ENCODE assay signal across 14 cellular contexts in the genomic region with DNA sequence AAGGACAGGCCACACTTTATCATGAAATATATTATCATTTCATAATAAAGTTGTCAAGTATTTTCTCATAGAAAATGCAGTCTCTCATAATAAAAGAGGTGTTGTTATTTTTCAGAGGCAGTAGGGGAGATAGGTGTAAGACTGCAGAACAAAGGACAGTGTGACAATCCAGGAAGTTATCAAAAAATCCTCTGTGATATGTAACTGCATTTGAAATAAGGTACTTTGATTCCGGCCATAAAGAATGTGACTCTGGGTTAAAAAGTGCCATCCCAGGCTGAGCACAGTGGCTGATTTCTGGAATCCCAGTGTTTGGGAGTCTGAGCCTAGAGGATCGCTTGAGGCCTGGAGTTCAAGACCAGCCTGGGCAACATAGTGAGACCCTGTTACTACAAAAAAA. TPM values are rescaled to one million over a fixed set of nuclear protein-coding genes. Genes with fewer than 3 reads are reported as not detected.
DNase-seq lines count a peak whose midpoint lies in the region; ATAC-seq and TF ChIP-seq lines count a peak whose summit lies in the region.
"Had no signal": no experiment of that assay in that cellular context is flagged by ENCODE, and none has a peak within 500 bp of the region (broad histone marks: within the 10 kb centered on the region; RNA-seq: fewer than 3 reads in every experiment).

No MANE protein-coding gene starts in this region.

- no peaks in the 10 kb centered on the region for H3K36me3 Mint-ChIP-seq in CD14-positive monocyte
- H3K36me3 Mint-ChIP-seq: CD8-positive, alpha-beta memory T cell; IgD-negative memory B cell had no signal

- DNase-seq in RWPE2 (ENCODE audit: low spot score) (no peak), epithelial cell of prostate (ENCODE audit: low read depth, low spot score) (no peak), mesenchymal stem cell (no peak), AML-193 (lab: John Stamatoyannopoulos, UW) (no peak), lower lobe of right lung (no peak), NCI-H1436 (lab: John Stamatoyannopoulos, UW) (no peak), CD14-positive monocyte (ENCODE audit: low spot score) (no peak)
- DNase-seq: BE2C; CD8-positive, alpha-beta memory T cell; GF-D8 had no signal

- intact Hi-C loops in lower lobe of right lung (cut with DNase I): no loop called here
- intact Hi-C loops in CD14-positive monocyte (cut with micrococcal nuclease): no loop called here

- H2BK5ac ChIP-seq in mesenchymal stem cell (ENCODE audit: low read depth, low read length, poor library complexity, severe bottlenecking): no peak overlapping the region

- H3K27me3 Mint-ChIP-seq in CD14-positive monocyte (ENCODE audit: low read depth in 3 of 3): no peaks in the 10 kb centered on the region
- H3K27me3 Mint-ChIP-seq: IgD-negative memory B cell had no signal

- peaks cover 26% of the 10 kb centered on the region for H3K4me1 ChIP-seq in RWPE2 (ENCODE audit: insufficient read depth, poor library complexity, severe bottlenecking)
- no peaks in the 10 kb centered on the region for H3K4me1 ChIP-seq in mesenchymal stem cell (ENCODE audit: control insufficient read depth, insufficient read depth, low read depth, low read length)
- H3K4me1 ChIP-seq in lower lobe of right lung: no peaks in the 10 kb centered on the region
- H3K4me1 ChIP-seq: BE2C had no signal

- no peak overlapping the region for H3K4ac ChIP-seq in mesenchymal stem cell (ENCODE audit: low read depth in 1 of 2, low read length in 2 of 2)

- TF ChIP-seq CTCF in RWPE2 (IDR thresholded peaks at IDR 0.05; ENCODE audit: poor library complexity, severe bottlenecking) (no peak), lower lobe of right lung (IDR thresholded peaks at IDR 0.05) (no peak), CD14-positive monocyte (IDR thresholded peaks at IDR 0.05) (no peak)

- H3K27me3 ChIP-seq in RWPE2 (ENCODE audit: insufficient read depth, poor library complexity, severe bottlenecking) (no peaks in the 10 kb centered on the region), mesenchymal stem cell (ENCODE audit: control insufficient read depth in 1 of 2, insufficient read depth in 1 of 2, low read length in 2 of 2) (no peaks in the 10 kb centered on the region), lower lobe of right lung (ENCODE audit: low read depth) (no peaks in the 10 kb centered on the region)
- H3K27me3 ChIP-seq: BE2C had no signal

- no peak overlapping the region for H2BK12ac ChIP-seq in mesenchymal stem cell (ENCODE audit: low read length in 2 of 2)

- H3K27ac ChIP-seq in RWPE2 (ENCODE audit: poor library complexity, severe bottlenecking) (peak overlapping the region; percentile 67), epithelial cell of prostate (peak overlapping the region; percentile 69), mesenchymal stem cell (ENCODE audit: low read length, poor library complexity, severe bottlenecking) (no peak overlapping the region), lower lobe of right lung (no peak overlapping the region)
- H3K27ac ChIP-seq: C4-2B had no signal

- no peak overlapping the region for H3K4me3 Mint-ChIP-seq in CD14-positive monocyte
- H3K4me3 Mint-ChIP-seq: CD8-positive, alpha-beta memory T cell; IgD-negative memory B cell had no signal

- H3K14ac ChIP-seq in mesenchymal stem cell (ENCODE audit: low read length in 2 of 2): no peak overlapping the region

- no peak overlapping the region for H2BK15ac ChIP-seq in mesenchymal stem cell (ENCODE audit: low read depth, poor library complexity, severe bottlenecking)

- H3K4me1 Mint-ChIP-seq in CD14-positive monocyte: no peaks in the 10 kb centered on the region
- H3K4me1 Mint-ChIP-seq: CD8-positive, alpha-beta memory T cell; IgD-negative memory B cell had no signal

- WGBS in mesenchymal stem cell: 93% methylated on average over 2 of the region's 2 CpGs

- H3K36me3 ChIP-seq in RWPE2 (ENCODE audit: low read depth): no peaks in the 10 kb centered on the region
- no peaks in the 10 kb centered on the region for H3K36me3 ChIP-seq in mesenchymal stem cell (ENCODE audit: control insufficient read depth in 1 of 2, insufficient read depth in 2 of 2, low read depth in 1 of 2, low read length in 2 of 2)
- H3K36me3 ChIP-seq in lower lobe of right lung: no peaks in the 10 kb centered on the region
- H3K36me3 ChIP-seq: BE2C had no signal

- H3K9me3 ChIP-seq in RWPE2 (ENCODE audit: severe bottlenecking): no peaks in the 10 kb centered on the region
- no peaks in the 10 kb centered on the region for H3K9me3 ChIP-seq in mesenchymal stem cell (ENCODE audit: control insufficient read depth, low read length)
- H3K9me3 ChIP-seq in lower lobe of right lung: no peaks in the 10 kb centered on the region
- H3K9me3 ChIP-seq: BE2C had no signal

- no peak overlapping the region for H2AFZ ChIP-seq in mesenchymal stem cell (ENCODE audit: low read depth, low read length)

- no peak overlapping the region for H3K18ac ChIP-seq in mesenchymal stem cell (ENCODE audit: low read depth in 1 of 2, low read length in 2 of 2)

- H3K79me1 ChIP-seq in mesenchymal stem cell (replicated peaks; ENCODE audit: low read length, poor library complexity, severe bottlenecking): no peaks in the 10 kb centered on the region

- H3K4me2 ChIP-seq in mesenchymal stem cell (ENCODE audit: low read length, poor library complexity, severe bottlenecking): no peak overlapping the region

- H2BK120ac ChIP-seq in mesenchymal stem cell (ENCODE audit: low read depth, low read length): no peak overlapping the region

- H4K8ac ChIP-seq in mesenchymal stem cell (ENCODE audit: low read length): no peak overlapping the region

- no peaks in the 10 kb centered on the region for H3K9me3 Mint-ChIP-seq in CD14-positive monocyte
- H3K9me3 Mint-ChIP-seq: CD8-positive, alpha-beta memory T cell; IgD-negative memory B cell had no signal

- no peak overlapping the region for H3K23ac ChIP-seq in mesenchymal stem cell (ENCODE audit: low read length in 2 of 2)

- H3K27ac Mint-ChIP-seq in CD14-positive monocyte: peak overlapping the region in 1 of 7 donors; percentile 26
- H3K27ac Mint-ChIP-seq: CD8-positive, alpha-beta memory T cell; IgD-negative memory B cell had no signal

- H2AK5ac ChIP-seq in mesenchymal stem cell (ENCODE audit: low read length, severe bottlenecking): peak overlapping the region; percentile 32

- H3K9ac ChIP-seq in mesenchymal stem cell (ENCODE audit: low read length): no peak overlapping the region

- no peak overlapping the region for H4K91ac ChIP-seq in mesenchymal stem cell (ENCODE audit: low read length)

- ATAC-seq in RWPE2 (ENCODE audit: low read depth) (no peak), lower lobe of right lung (no peak)
- ATAC-seq: HCT116 had no signal

- no peak overlapping the region for H3K4me3 ChIP-seq in RWPE2 (ENCODE audit: severe bottlenecking)
- no peak overlapping the region for H3K4me3 ChIP-seq in mesenchymal stem cell (ENCODE audit: insufficient read depth in 1 of 2, low read depth in 1 of 2, low read length in 2 of 2)
- H3K4me3 ChIP-seq in lower lobe of right lung: no peak overlapping the region

RNA-seq across cellular contexts. Expression of a gene that starts 37.6 kb away (rescaled TPM):
- polyA plus RNA-seq in mesenchymal stem cell (2013, experiment 1 of 2): not detected
- polyA plus RNA-seq in mesenchymal stem cell (2013, experiment 2 of 2): not detected
- not detected for total RNA-seq in lower lobe of right lung
- polyA plus RNA-seq in CD14-positive monocyte: not detected
- total RNA-seq: CD8-positive, alpha-beta memory T cell; H4 had no signal
- polyA plus RNA-seq: CD8-positive, alpha-beta memory T cell; IgD-negative memory B cell had no signal

Comparison
In these comparisons a context has a peak if more than half of its experiments do, and no peak if none do; other contexts are left out.
1. H3K27ac ChIP-seq: peak in RWPE2 (single experiment) and epithelial cell of prostate (single experiment); none in mesenchymal stem cell (single experiment) and lower lobe of right lung (single experiment).